In the genomic region with DNA sequence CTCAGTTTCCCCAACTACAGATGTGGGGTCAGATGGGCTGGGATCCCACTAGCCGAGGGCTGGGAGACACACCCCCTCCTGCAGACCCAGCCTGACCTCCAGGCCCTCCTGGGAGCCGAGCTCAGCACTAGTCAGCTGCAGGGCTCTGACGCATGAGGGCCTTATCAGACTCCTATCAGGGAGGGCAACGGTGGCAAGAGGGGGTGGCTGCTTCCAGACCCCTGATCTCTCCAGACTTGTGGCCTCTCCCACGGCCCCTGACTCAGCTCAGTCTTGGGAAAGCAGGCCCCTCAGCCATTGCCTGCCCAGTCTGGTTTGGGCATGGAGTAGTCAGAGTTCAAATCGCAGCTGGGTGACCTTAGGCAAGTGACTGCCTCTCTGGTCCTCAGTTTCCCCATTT, we compare ENCODE assay signal across 14 cellular contexts. TPM values are rescaled to one million over a fixed set of nuclear protein-coding genes. Genes with fewer than 3 reads are reported as not detected.
"Had no signal": no experiment of that assay in that cellular context is flagged by ENCODE, and none has a peak within 500 bp of the region (broad histone marks: within the 10 kb centered on the region; RNA-seq: fewer than 3 reads in every experiment).

No MANE protein-coding gene starts in this region.

- H3K9me3 ChIP-seq: esophagus squamous epithelium, prostate gland, right lobe of liver, upper lobe of right lung had no signal

- DNase-seq: activated T-cell treated with anti-CD3 and anti-CD28 coated beads, Interleukin-2, amount 50 U/mL, for 1 hour; esophagus squamous epithelium; foreskin fibroblast; glutamatergic neuron; immature natural killer cell; left cardiac atrium; naive B cell; stimulated activated CD4-positive, alpha-beta T cell treated with anti-CD3 and anti-CD28 coated beads, Interleukin-2, amount 100 ng/mL, for 24 hours; stimulated activated naive CD4-positive, alpha-beta T cell treated with Interleukin-2 at 50 U/mL for 16 hours; upper lobe of right lung had no signal

- FAIRE-seq: endometrium had no signal

- H3K4me3 ChIP-seq: lung, prostate gland, right lobe of liver, upper lobe of right lung had no signal

- H3K36me3 ChIP-seq: esophagus squamous epithelium, prostate gland, right lobe of liver, upper lobe of right lung had no signal

- H3K4me1 ChIP-seq: prostate gland, right lobe of liver, upper lobe of right lung had no signal

- H3K27ac ChIP-seq: esophagus squamous epithelium, prostate gland, right lobe of liver, upper lobe of right lung had no signal

- H3K27me3 ChIP-seq: right lobe of liver had no signal

RNA-seq across cellular contexts. Expression of a gene that starts 2.5 kb away (rescaled TPM):
- total RNA-seq: left cardiac atrium had no signal
- polyA plus RNA-seq: immature natural killer cell had no signal

RNA-seq across cellular contexts. Expression of a gene that starts 16.5 kb away (rescaled TPM):
- total RNA-seq: left cardiac atrium, upper lobe of right lung had no signal
- polyA plus RNA-seq: immature natural killer cell had no signal
